In the genomic region with DNA sequence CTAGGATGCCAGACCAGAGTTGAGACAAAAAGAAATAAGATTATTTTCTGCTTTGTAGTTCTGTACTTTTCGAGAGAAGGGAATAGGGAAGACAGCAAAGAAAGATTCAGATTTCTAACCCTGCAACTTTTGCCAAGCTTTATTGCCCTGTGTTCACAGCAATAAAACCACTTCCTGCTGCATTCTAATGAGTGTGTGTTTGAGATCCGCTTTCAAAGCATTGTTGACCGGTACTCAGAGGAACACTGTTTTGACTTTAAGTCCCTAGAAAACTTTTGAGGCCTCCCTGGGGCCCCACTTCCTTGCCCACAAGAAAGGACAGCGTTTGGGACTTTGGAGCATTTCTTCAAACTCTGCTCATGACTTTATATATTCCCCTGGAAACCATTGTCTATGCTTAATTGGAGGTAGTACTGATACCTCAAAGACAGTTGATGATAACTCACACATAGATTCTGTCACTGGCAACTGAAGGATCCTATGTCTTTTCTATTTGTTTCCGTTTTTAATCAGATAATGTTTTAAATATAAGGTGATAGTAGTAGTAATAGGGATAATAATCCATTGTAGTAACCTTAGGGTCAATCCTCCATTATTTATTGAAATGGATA, we compare ENCODE assay signal across 8 cellular contexts. TPM values are rescaled to one million over a fixed set of nuclear protein-coding genes. Genes with fewer than 3 reads are reported as not detected.
DNase-seq lines count a peak whose midpoint lies in the region; ATAC-seq, FAIRE-seq and TF ChIP-seq lines count a peak whose summit lies in the region.

No MANE protein-coding gene starts in this region.

- DNase-seq in GM12891 (ENCODE audit: insufficient read length, low spot score) (no peak), T-helper 17 cell (no peak), lower lobe of right lung (no peak), NCI-H345 treated with DMSO at 0.1 percent for 48 hours (lab: John Stamatoyannopoulos, UW; ENCODE audit: unreplicated experiment) (no peak), NCI-H2107 treated with DMSO at 0.1 percent for 48 hours (lab: John Stamatoyannopoulos, UW; ENCODE audit: unreplicated experiment) (no peak), NCI-H1105 treated with DMSO at 0.1 percent for 48 hours (lab: John Stamatoyannopoulos, UW) (no peak), occipital lobe (lab: John Stamatoyannopoulos, UW) (no peak)

- no peaks in the 10 kb centered on the region for H3K27me3 Mint-ChIP-seq in T-helper 17 cell

- H3K4me1 ChIP-seq in lower lobe of right lung, result peaks cover 21% of the 10 kb centered on the region

- peak; percentile 61 for ATAC-seq in HG02623 (IDR thresholded peaks at IDR 0.05; ENCODE audit: unreplicated experiment)
- peak; percentile 79 for ATAC-seq in T-helper 17 cell
- peak; percentile 76 to 84 for ATAC-seq in lower lobe of right lung

- intact Hi-C loops in lower lobe of right lung (cut with DNase I), result no loop called here

- peak overlapping the region; percentile 89 for H3K4me3 Mint-ChIP-seq in T-helper 17 cell

- no peak for TF ChIP-seq POLR2A in GM12891 (IDR thresholded peaks at IDR 0.05; ENCODE audit: low read depth, low read length)

- H3K27ac ChIP-seq in lower lobe of right lung, result peak overlapping the region; percentile 78

- H3K9me3 ChIP-seq in T-helper 17 cell (ENCODE audit: control insufficient read depth, low read length, poor library complexity, severe bottlenecking), result no peaks in the 10 kb centered on the region
- H3K9me3 ChIP-seq in lower lobe of right lung, result no peaks in the 10 kb centered on the region

- no peaks in the 10 kb centered on the region for H3K27me3 ChIP-seq in lower lobe of right lung (ENCODE audit: low read depth)

- peak overlapping the region; percentile 92 for H3K27ac Mint-ChIP-seq in T-helper 17 cell

- no peak for TF ChIP-seq CTCF in lower lobe of right lung (IDR thresholded peaks at IDR 0.05)

- FAIRE-seq in GM12891 (lab: Jason Lieb, UNC), result no peak

- peak overlapping the region; percentile 41 for H3K4me3 ChIP-seq in lower lobe of right lung

- no peaks in the 10 kb centered on the region for H3K36me3 ChIP-seq in lower lobe of right lung

- H3K36me3 Mint-ChIP-seq in T-helper 17 cell (ENCODE audit: low read depth), result no peaks in the 10 kb centered on the region

- H3K4me1 Mint-ChIP-seq in T-helper 17 cell, result peaks cover 32% of the 10 kb centered on the region

TF ChIP-seq in GM12891, 5 proteins besides CTCF, POLR2A, EP300 and RAD21:
- TF ChIP-seq TAF1 (IDR thresholded peaks at IDR 0.05; ENCODE audit: low read depth, low read length) (no peak), POU2F2 (IDR thresholded peaks at IDR 0.05; ENCODE audit: low read depth, low read length) (no peak), PAX5 (IDR thresholded peaks at IDR 0.05; ENCODE audit: insufficient read depth, low read length, severe bottlenecking) (no peak), SPI1 (IDR thresholded peaks at IDR 0.05; ENCODE audit: low read depth, low read length) (peak; percentile 51), POLR2AphosphoS5 (IDR thresholded peaks at IDR 0.05; ENCODE audit: low read depth, low read length) (no peak)

RNA-seq across cellular contexts. Expression of a gene that starts 1.3 kb away (rescaled TPM):
- polyA plus RNA-seq in GM12891 (2012; ENCODE audit: low read depth, missing spikeins), result 31.0 TPM
- 1 to 10 TPM; 2.9 to 4.1 TPM for total RNA-seq in T-helper 17 cell
- 27.3 TPM for total RNA-seq in lower lobe of right lung
- 1.1 TPM for total RNA-seq in occipital lobe

RNA-seq across cellular contexts. Expression of a gene that starts 14.2 kb away (rescaled TPM):
- polyA plus RNA-seq in GM12891 (2012; ENCODE audit: low read depth, missing spikeins), result not detected
- total RNA-seq in T-helper 17 cell, result not detected
- total RNA-seq in lower lobe of right lung, result not detected
- total RNA-seq in occipital lobe, result not detected

RNA-seq across cellular contexts. Expression of a gene that starts 20.3 kb away (rescaled TPM):
- polyA plus RNA-seq in GM12891 (2012; ENCODE audit: low read depth, missing spikeins), result 0.10 TPM
- total RNA-seq in T-helper 17 cell (not detected), lower lobe of right lung (694 TPM), occipital lobe (9.2 TPM)

RNA-seq across cellular contexts. Expression of a gene that starts 36.7 kb away (rescaled TPM):
- polyA plus RNA-seq in GM12891 (2012; ENCODE audit: low read depth, missing spikeins), result not detected
- total RNA-seq in T-helper 17 cell (not detected), lower lobe of right lung (not detected), occipital lobe (not detected)

Comparison
In these comparisons a context has a peak if more than half of its experiments do, and no peak if none do; other contexts are left out.
1. RNA of a gene that starts 20.3 kb away (total RNA-seq): 694 TPM in lower lobe of right lung (single experiment); 9.2 TPM in occipital lobe (single experiment) and not detected in T-helper 17 cell; every median in the first group is over 10 times any median in the second.
2. Peak in every context shown above with its lines, with median percentiles within 50 percentile points of each other: ATAC-seq.